Comparison of ENCODE assay signal across 9 cellular contexts in the genomic region with DNA sequence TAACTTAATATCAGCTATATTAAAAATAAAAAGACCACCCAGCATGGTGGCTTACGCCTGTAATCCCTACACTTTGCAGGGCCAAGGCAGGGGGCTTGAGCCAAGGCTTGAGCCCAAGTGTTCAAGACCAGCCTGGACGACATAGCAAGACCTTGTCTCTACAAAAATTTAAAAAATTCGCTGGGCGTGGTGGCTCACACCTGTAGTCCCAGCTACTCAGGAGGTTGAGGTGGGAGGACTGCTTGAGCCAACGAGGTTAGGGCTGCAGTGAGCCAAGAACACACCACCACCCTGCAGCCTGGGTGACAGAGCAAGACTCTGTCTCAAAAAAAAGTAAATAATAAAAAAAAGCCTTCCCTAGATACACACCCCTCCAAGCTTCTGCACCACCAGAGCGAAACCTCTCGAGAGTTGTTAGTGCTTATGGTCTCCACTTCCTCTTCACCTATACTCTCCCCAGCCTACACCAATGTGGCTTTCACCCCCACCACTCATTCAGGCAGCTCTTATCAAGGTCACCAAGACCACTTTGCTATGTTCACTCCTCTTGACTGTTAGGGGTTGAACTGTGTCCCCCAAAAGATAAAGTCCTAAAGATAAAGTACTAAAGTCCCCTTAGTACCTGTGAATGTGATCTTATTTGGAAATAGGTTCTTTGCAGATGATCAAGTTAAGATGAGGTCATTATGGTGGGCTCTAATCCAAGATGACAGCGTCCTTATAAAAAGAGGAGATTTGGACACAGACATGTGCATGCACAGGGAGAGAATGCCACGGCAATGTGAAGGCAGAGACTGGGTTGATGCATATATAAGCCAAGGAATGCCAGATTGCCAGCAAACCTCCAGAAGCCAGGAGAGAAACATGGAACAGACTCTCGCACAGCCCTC. TPM values are rescaled to one million over a fixed set of nuclear protein-coding genes. Genes with fewer than 3 reads are reported as not detected.
A peak's percentile ranks its signal among the peaks of the same experiment; 100 is the strongest.
DNase-seq lines count a peak whose midpoint lies in the region; ATAC-seq and TF ChIP-seq lines count a peak whose summit lies in the region.
"Had no signal": no experiment of that assay in that cellular context is flagged by ENCODE, and none has a peak within 500 bp of the region (broad histone marks: within the 10 kb centered on the region; RNA-seq: fewer than 3 reads in every experiment).

No MANE protein-coding gene starts in this region.

- H3K4me1 ChIP-seq in Panc1 (ENCODE audit: control insufficient read depth, insufficient read depth, low read length) = peaks cover 49% of the 10 kb centered on the region

- BruUV-seq in Panc1 (replicated peaks; lab: Mats Ljungman, UMichigan) = no TSS peak

- ATAC-seq in GM21447 (IDR thresholded peaks at IDR 0.05; ENCODE audit: unreplicated experiment) (peak; percentile 62), Panc1 (no peak), HG02588 (IDR thresholded peaks at IDR 0.05; ENCODE audit: unreplicated experiment) (no peak)
- ATAC-seq in stimulated activated naive CD8-positive, alpha-beta T cell treated with anti-CD3 and anti-CD28 coated beads, Interleukin-15, Interleukin-2, amounts not matched to agents 100 U/mL and 50 U/mL, for 24 hours = peak; percentile 21

- no peaks in the 10 kb centered on the region for H3K9me3 ChIP-seq in Panc1 (ENCODE audit: control insufficient read depth, insufficient read depth, low read depth, low read length)

- DNase-seq in Panc1 (ENCODE audit: low read depth, low spot score) (no peak), fibroblast of the aortic adventitia (ENCODE audit: low read depth) (peak; percentile 50), NCI-H1092 treated with DMSO at 0.1 percent for 48 hours (lab: John Stamatoyannopoulos, UW) (no peak), NCI-H1436 treated with DMSO at 0.1 percent for 48 hours (lab: John Stamatoyannopoulos, UW) (no peak)
- DNase-seq in stimulated activated naive CD8-positive, alpha-beta T cell treated with anti-CD3 and anti-CD28 coated beads, Interleukin-15, Interleukin-2, amounts not matched to agents 100 U/mL and 50 U/mL, for 24 hours = no peak
- DNase-seq in activated CD4-positive, alpha-beta T cell treated with anti-CD3 and anti-CD28 coated beads for 48 hours = no peak
- DNase-seq: activated CD4-positive, alpha-beta T cell treated with anti-CD3 and anti-CD28 coated beads, Interleukin-2, amount 50 U/mL, for 1 hour had no signal

- no peaks in the 10 kb centered on the region for H3K36me3 ChIP-seq in Panc1 (ENCODE audit: control insufficient read depth, insufficient read depth, low read length)

- POLR2A ChIA-PET in Panc1 (lab: Charles Lee) = no interaction called here

- in situ Hi-C loops in Panc1 (cut with HindIII; ENCODE audit: low pct_unique_long_range_greater_than_20kb, low sequenced_read_pairs) = no loop called here

- intact Hi-C loops in Panc1 (cut with micrococcal nuclease; ENCODE audit: unreplicated experiment) = no loop called here

- no peaks in the 10 kb centered on the region for H3K27me3 ChIP-seq in Panc1 (ENCODE audit: control insufficient read depth, insufficient read depth, low read length)

- peak overlapping the region; percentile 96 for H3K27ac ChIP-seq in Panc1 (ENCODE audit: low read length)

- H3K4me3 ChIP-seq in Panc1 (ENCODE audit: low read depth in 2 of 2, low read length in 2 of 2) (no peak overlapping the region), fibroblast of the aortic adventitia (ENCODE audit: low read depth, low read length) (no peak overlapping the region)

- TF ChIP-seq CTCF in Panc1 (IDR thresholded peaks at IDR 0.05) (no peak), fibroblast of the aortic adventitia (IDR thresholded peaks at IDR 0.05; ENCODE audit: insufficient read depth, low read length) (no peak)

- CTCF ChIA-PET in Panc1 (lab: Charles Lee) = interaction anchor here (0.9 to 1.5 kb wide), 2 partner anchors 13 to 85 kb away, joined by 4 read pairs; no protein-coding TSS in a partner anchor

RNA-seq across cellular contexts. Expression of a gene that starts 6.8 kb away (rescaled TPM):
- total RNA-seq in Panc1 (2021; ENCODE audit: unreplicated experiment) (51.1 TPM), fibroblast of the aortic adventitia (ENCODE audit: low replicate concordance) (20.0 and 30.3 TPM in 2 replicates)
- 14.8 TPM for polyA plus RNA-seq in Panc1 (2012; ENCODE audit: insufficient read length)

RNA-seq across cellular contexts. Expression of a gene that starts 58.7 kb away (rescaled TPM):
- 5.5 TPM for total RNA-seq in Panc1 (2021; ENCODE audit: unreplicated experiment)
- 0.53 TPM for polyA plus RNA-seq in Panc1 (2012; ENCODE audit: insufficient read length)
- total RNA-seq in fibroblast of the aortic adventitia (ENCODE audit: low replicate concordance) = 3.6 and 5.1 TPM in 2 replicates

Comparison
In these comparisons a context has a peak if more than half of its experiments do, and no peak if none do; other contexts are left out.
1. ATAC-seq: peak in GM21447 (single experiment) and stimulated activated naive CD8-positive, alpha-beta T cell treated with anti-CD3 and anti-CD28 coated beads, Interleukin-15, Interleukin-2, amounts not matched to agents 100 U/mL and 50 U/mL, for 24 hours (single experiment); none in Panc1 (single experiment) and HG02588 (single experiment).